ENCODE assay signal across 18 cellular contexts in genomic region chr19:45122832-45123231, GRCh38. TPM values are rescaled to one million over a fixed set of nuclear protein-coding genes. Genes with fewer than 3 reads are reported as not detected.
A peak's percentile ranks its signal among the peaks of the same experiment; 100 is the strongest.
DNase-seq lines count a peak whose midpoint lies in the region; ATAC-seq and TF ChIP-seq lines count a peak whose summit lies in the region.
"Had no signal": no experiment of that assay in that cellular context is flagged by ENCODE, and none has a peak within 500 bp of the region (broad histone marks: within the 10 kb centered on the region; RNA-seq: fewer than 3 reads in every experiment).

No MANE protein-coding gene starts in this region.

- H3K9me3 ChIP-seq in HEK293 (ENCODE audit: control insufficient read depth, insufficient read depth, low read depth, low read length) (no peaks in the 10 kb centered on the region), T-helper 17 cell (ENCODE audit: control insufficient read depth, low read length, poor library complexity, severe bottlenecking) (no peaks in the 10 kb centered on the region)

- H3K36me3 Mint-ChIP-seq in T-helper 17 cell (ENCODE audit: low read depth) = no peaks in the 10 kb centered on the region
- no peaks in the 10 kb centered on the region for H3K36me3 Mint-ChIP-seq in mesothelial cell of epicardium
- no peaks in the 10 kb centered on the region for H3K36me3 Mint-ChIP-seq in type B pancreatic cell

- CTCF ChIA-PET in HEK293 (lab: Yijun Ruan, JAX) = interaction anchor here (4.2 kb wide), 1 partner anchor 30 kb away, joined by 30 read pairs; the partner anchor contains the start of gene PPP1R37

- no peak overlapping the region for H3K4me3 Mint-ChIP-seq in T-helper 17 cell
- H3K4me3 Mint-ChIP-seq in mesothelial cell of epicardium = no peak overlapping the region
- no peak overlapping the region for H3K4me3 Mint-ChIP-seq in type B pancreatic cell

- peaks cover 13% of the 10 kb centered on the region for H3K4me1 ChIP-seq in HEK293 (ENCODE audit: control insufficient read depth, insufficient read depth, low read length)

- POLR2A ChIA-PET in HEK293 (lab: Yijun Ruan, JAX) = no interaction called here

- H3K27me3 ChIP-seq in brain microvascular endothelial cell (replicated peaks) = no peaks in the 10 kb centered on the region

- DNase-seq in T-helper 17 cell = no peak
- no peak for DNase-seq in mesothelial cell of epicardium (ENCODE audit: low spot score in 2 of 2, unreplicated experiment in 2 of 2)
- DNase-seq in type B pancreatic cell (ENCODE audit: extremely low spot score, unreplicated experiment) = no peak
- DNase-seq in DMS79 treated with DMSO at 0.1 percent for 48 hours (lab: John Stamatoyannopoulos, UW) = no peak
- no peak for DNase-seq in brain microvascular endothelial cell
- DNase-seq: ACHN; DMS153; GOT3; NCI-H1092 treated with DMSO at 0.1 percent for 48 hours; NCI-H146; NCI-H2081 treated with DMSO at 0.1 percent for 48 hours; NCI-H748 treated with DMSO at 0.1 percent for 48 hours; NK-92 treated with Interleukin-12 subunit alpha and Interleukin-12 subunit beta, amount 100 ng/mL, for 24 hours; SIG-M5 had no signal

- H3K4me1 Mint-ChIP-seq in T-helper 17 cell (peaks cover 34% of the 10 kb centered on the region), mesothelial cell of epicardium (peaks cover 36% of the 10 kb centered on the region), type B pancreatic cell (ENCODE audit: unreplicated experiment) (peaks cover 42% of the 10 kb centered on the region)

- H3K27me3 Mint-ChIP-seq in T-helper 17 cell (no peaks in the 10 kb centered on the region), mesothelial cell of epicardium (ENCODE audit: low read depth) (no peaks in the 10 kb centered on the region), type B pancreatic cell (no peaks in the 10 kb centered on the region)

- H3K9me3 Mint-ChIP-seq in mesothelial cell of epicardium (no peaks in the 10 kb centered on the region), type B pancreatic cell (no peaks in the 10 kb centered on the region)

- H3K27ac ChIP-seq in HEK293 (ENCODE audit: extremely low read depth, low read depth, low read length) (peak overlapping the region; percentile 22; the same call in 1 of the 2 replicates), brain microvascular endothelial cell (no peak overlapping the region)

- H3K36me3 ChIP-seq in HEK293 (ENCODE audit: control insufficient read depth in 2 of 2, insufficient read depth in 1 of 2, low read length in 2 of 2) (no peaks in the 10 kb centered on the region; a peak in 1 of 3 replicates), brain microvascular endothelial cell (replicated peaks) (no peaks in the 10 kb centered on the region)

- H3K4me3 ChIP-seq in HEK293 (ENCODE audit: low read depth, low read length) (no peak overlapping the region), brain microvascular endothelial cell (ENCODE audit: low read depth, low read length) (no peak overlapping the region)
- H3K4me3 ChIP-seq: K562 had no signal

- in situ Hi-C loops in brain microvascular endothelial cell (cut with HindIII; ENCODE audit: low pct_ligation_motif_present, low sequenced_read_pairs) = no loop called here

- TF ChIP-seq CTCF in HEK293 (tag by site-specific recombination; IDR thresholded peaks at IDR 0.05) (no peak), mesothelial cell of epicardium (IDR thresholded peaks at IDR 0.05; ENCODE audit: unreplicated experiment) (no peak), type B pancreatic cell (conservative IDR thresholded peaks at IDR 0.05) (no peak), brain microvascular endothelial cell (IDR thresholded peaks at IDR 0.05; ENCODE audit: low read depth, low read length, missing control alignments) (no peak)

- no peak for ATAC-seq in T-helper 17 cell
- no peak for ATAC-seq in GM18868 (IDR thresholded peaks at IDR 0.05; ENCODE audit: unreplicated experiment)
- ATAC-seq: HCT116, K562 had no signal

- H3K27ac Mint-ChIP-seq in T-helper 17 cell (peak overlapping the region; percentile 69), mesothelial cell of epicardium (peak overlapping the region; percentile 97), type B pancreatic cell (peak overlapping the region; percentile 89)

TF ChIP-seq in HEK293, 187 proteins besides CTCF, POLR2A, EP300 and RAD21:
- no peak for TF ChIP-seq ZNF266 (tag by site-specific recombination; IDR thresholded peaks at IDR 0.05; ENCODE audit: low read depth)
- peak; percentile 65 for TF ChIP-seq ZNF341 (tag by site-specific recombination; IDR thresholded peaks at IDR 0.05; ENCODE audit: low read depth)

RNA-seq across cellular contexts. Expression of gene PPP1R37, which starts 29.9 kb away (rescaled TPM):
- total RNA-seq in T-helper 17 cell (10 to 100 TPM; 15.2 to 20.9 TPM), mesothelial cell of epicardium (36.2 to 40.7 TPM (median 38.9 TPM) in 3 replicates), type B pancreatic cell (ENCODE audit: low replicate concordance) (44.7 and 63.7 TPM in 2 replicates)

RNA-seq across cellular contexts. Expression of gene NKPD1, which starts 38.0 kb away (rescaled TPM):
- total RNA-seq in T-helper 17 cell (under 1 TPM; 0.57 to 0.97 TPM), mesothelial cell of epicardium (0.54 to 1.1 TPM (median 0.71 TPM) in 3 replicates), type B pancreatic cell (ENCODE audit: low replicate concordance) (0.56 and 1.3 TPM in 2 replicates)

RNA-seq across cellular contexts. Expression of gene GEMIN7, which starts 43.8 kb away (rescaled TPM):
- total RNA-seq in T-helper 17 cell = 1 to 10 TPM; 8.8 TPM
- total RNA-seq in mesothelial cell of epicardium = 24.2 to 27.5 TPM (median 24.4 TPM) in 3 replicates
- total RNA-seq in type B pancreatic cell (ENCODE audit: low replicate concordance) = 32.2 and 35.6 TPM in 2 replicates

RNA-seq across cellular contexts. Expression of gene ZNF296, which starts 46.6 kb away (rescaled TPM):
- total RNA-seq in T-helper 17 cell (1 to 10 TPM; 3.4 to 3.5 TPM), mesothelial cell of epicardium (0.99 to 1.1 TPM (median 1.1 TPM) in 3 replicates), type B pancreatic cell (ENCODE audit: low replicate concordance) (2.2 and 3.7 TPM in 2 replicates)

RNA-seq across cellular contexts. Expression of gene TRAPPC6A, which starts 55.2 kb away (rescaled TPM):
- total RNA-seq in T-helper 17 cell (10 to 100 TPM; 47.5 to 61.2 TPM), mesothelial cell of epicardium (42.8 to 48.0 TPM (median 46.7 TPM) in 3 replicates), type B pancreatic cell (ENCODE audit: low replicate concordance) (36.7 and 41.3 TPM in 2 replicates)
